8 cellular contexts compared by ENCODE assay signal in the genomic region with DNA sequence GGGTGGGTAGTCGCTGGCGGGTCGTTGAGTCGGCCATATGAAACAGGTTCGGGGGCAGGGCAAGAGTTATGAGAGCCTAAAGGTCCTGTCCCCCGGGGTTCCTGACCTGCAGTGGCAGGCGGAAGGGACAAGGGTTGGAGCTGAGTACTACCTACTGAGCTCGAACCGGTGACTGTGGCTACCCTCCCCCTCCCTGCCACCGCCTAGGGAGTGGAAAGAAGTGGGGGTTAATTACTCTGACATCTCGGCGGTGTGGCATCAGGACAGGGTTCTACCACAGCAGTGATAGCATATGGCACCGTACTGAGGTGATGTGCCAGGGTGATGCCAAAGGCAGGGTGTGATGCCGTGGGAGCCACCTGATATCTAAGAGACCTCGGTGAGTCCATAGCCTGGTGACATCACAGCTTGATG. TPM values are rescaled to one million over a fixed set of nuclear protein-coding genes. Genes with fewer than 3 reads are reported as not detected.
A peak's percentile ranks its signal among the peaks of the same experiment; 100 is the strongest.
DNase-seq lines count a peak whose midpoint lies in the region; ATAC-seq and TF ChIP-seq lines count a peak whose summit lies in the region.

No MANE protein-coding gene starts in this region.

- H3K4me3 ChIP-seq in DOHH2 (ENCODE audit: low read length) (peak overlapping the region; percentile 92), iPS-18a (ENCODE audit: low read length) (peak overlapping the region; percentile 96)

- H3K27me3 ChIP-seq in DOHH2 (ENCODE audit: control insufficient read depth, low read length) = no peaks in the 10 kb centered on the region
- H3K27me3 ChIP-seq in iPS-18a (ENCODE audit: control insufficient read depth, insufficient read depth, low read length) = no peaks in the 10 kb centered on the region

- H3K4me1 ChIP-seq in DOHH2 (ENCODE audit: control insufficient read depth, low read length) = peaks cover 8% of the 10 kb centered on the region; the same call in 1 of the 2 replicates
- peaks cover 5% of the 10 kb centered on the region for H3K4me1 ChIP-seq in iPS-18a (ENCODE audit: control insufficient read depth, low read depth, low read length)

- CTCF ChIA-PET in activated B cell treated with CpG ODN at 0.5 μM for 24 hours (lab: Charles Lee) = no interaction called here

- peak overlapping the region; percentile 60 for H3K4me2 ChIP-seq in DOHH2 (ENCODE audit: low read length)

- H3K4me3 Mint-ChIP-seq in activated B cell treated with CpG ODN at 0.5 μM for 24 hours (no peak overlapping the region), HFFc6 (no peak overlapping the region)
- no peak overlapping the region for H3K4me3 Mint-ChIP-seq in stimulated activated naive CD8-positive, alpha-beta T cell treated with anti-CD3 and anti-CD28 coated beads, Interleukin-15, amount 100 ng/mL, for 72 hours

- H3K9me3 ChIP-seq in DOHH2 (ENCODE audit: control insufficient read depth, insufficient read depth, low read length) = no peaks in the 10 kb centered on the region
- H3K9me3 ChIP-seq in iPS-18a (ENCODE audit: control insufficient read depth, low read depth, low read length) = no peaks in the 10 kb centered on the region

- no peaks in the 10 kb centered on the region for H3K9me2 ChIP-seq in DOHH2 (replicated peaks; ENCODE audit: control insufficient read depth, low read length)

- H3K27ac Mint-ChIP-seq in activated B cell treated with CpG ODN at 0.5 μM for 24 hours (no peak overlapping the region), HFFc6 (no peak overlapping the region)
- H3K27ac Mint-ChIP-seq in stimulated activated naive CD8-positive, alpha-beta T cell treated with anti-CD3 and anti-CD28 coated beads, Interleukin-15, amount 100 ng/mL, for 72 hours = no peak overlapping the region

- H3K9me3 Mint-ChIP-seq in activated B cell treated with CpG ODN at 0.5 μM for 24 hours (no peaks in the 10 kb centered on the region), HFFc6 (no peaks in the 10 kb centered on the region)
- H3K9me3 Mint-ChIP-seq in stimulated activated naive CD8-positive, alpha-beta T cell treated with anti-CD3 and anti-CD28 coated beads, Interleukin-15, amount 100 ng/mL, for 72 hours = no peaks in the 10 kb centered on the region

- POLR2A ChIA-PET in activated B cell treated with CpG ODN at 0.5 μM for 24 hours (lab: Charles Lee) = interaction anchor here (0.8 to 1.6 kb wide), 5 partner anchors 13 to 1480 kb away, joined by 3 to 6 read pairs (median 4); partner anchors contain the start of genes PRPS1 and RADX

- H3K36me3 ChIP-seq in DOHH2 (ENCODE audit: control insufficient read depth, low read length) (peaks cover 17% of the 10 kb centered on the region), iPS-18a (ENCODE audit: control insufficient read depth, low read depth, low read length) (peaks cover 9% of the 10 kb centered on the region)

- H3K4me1 Mint-ChIP-seq in activated B cell treated with CpG ODN at 0.5 μM for 24 hours = peaks cover 6% of the 10 kb centered on the region
- H3K4me1 Mint-ChIP-seq in stimulated activated naive CD8-positive, alpha-beta T cell treated with anti-CD3 and anti-CD28 coated beads, Interleukin-15, amount 100 ng/mL, for 72 hours = peaks cover 10% of the 10 kb centered on the region
- peaks cover 22% of the 10 kb centered on the region for H3K4me1 Mint-ChIP-seq in HFFc6 (ENCODE audit: low read depth)

- no peak overlapping the region for H3K27ac ChIP-seq in DOHH2 (ENCODE audit: low read depth, low read length)
- H3K27ac ChIP-seq in iPS-18a (ENCODE audit: low read length) = no peak overlapping the region

- intact Hi-C loops in activated B cell treated with CpG ODN at 0.5 μM for 24 hours (cut with micrococcal nuclease) = loop anchor here (1.0 to 5.0 kb wide), 7 partner anchors 265 to 1481 kb away; partner anchors contain the start of genes DNAAF6, MID2, MORC4 and NUP62CL
- intact Hi-C loops in posterior vena cava (cut with DNase I) = no loop called here

- H3K27me3 Mint-ChIP-seq in activated B cell treated with CpG ODN at 0.5 μM for 24 hours (no peaks in the 10 kb centered on the region), HFFc6 (ENCODE audit: insufficient read depth) (no peaks in the 10 kb centered on the region)
- H3K27me3 Mint-ChIP-seq in stimulated activated naive CD8-positive, alpha-beta T cell treated with anti-CD3 and anti-CD28 coated beads, Interleukin-15, amount 100 ng/mL, for 72 hours = no peaks in the 10 kb centered on the region

- peaks cover 27% of the 10 kb centered on the region for H3K79me2 ChIP-seq in DOHH2 (ENCODE audit: control insufficient read depth, low read length)

- no peaks in the 10 kb centered on the region for H3F3A ChIP-seq in DOHH2 (ENCODE audit: control insufficient read depth, insufficient read depth)

- DNase-seq in activated B cell treated with CpG ODN at 0.5 μM for 24 hours (no peak), posterior vena cava (ENCODE audit: low spot score) (no peak), HFFc6 (no peak)
- no peak for DNase-seq in stimulated activated naive CD8-positive, alpha-beta T cell treated with anti-CD3 and anti-CD28 coated beads, Interleukin-15, amount 100 ng/mL, for 72 hours

- no peaks in the 10 kb centered on the region for H4K20me1 ChIP-seq in DOHH2 (ENCODE audit: control insufficient read depth, insufficient read depth, low read depth, low read length)

- no peak for TF ChIP-seq CTCF in DOHH2 (IDR thresholded peaks at IDR 0.05; ENCODE audit: low read depth, low read length, poor library complexity, severe bottlenecking)
- TF ChIP-seq CTCF in activated B cell treated with CpG ODN at 0.5 μM for 24 hours (IDR thresholded peaks at IDR 0.05) = no peak
- no peak for TF ChIP-seq CTCF in HFFc6 (IDR thresholded peaks at IDR 0.05)

- peak; percentile 45 for ATAC-seq in GM19397 (IDR thresholded peaks at IDR 0.05; ENCODE audit: unreplicated experiment)
- ATAC-seq in HG03354 (IDR thresholded peaks at IDR 0.05; ENCODE audit: poor library complexity, severe bottlenecking, unreplicated experiment) = peak; percentile 44
- peak; percentile 14 for ATAC-seq in activated B cell treated with CpG ODN at 0.5 μM for 24 hours (ENCODE audit: low read depth)
- peak; percentile 54 for ATAC-seq in stimulated activated naive CD8-positive, alpha-beta T cell treated with anti-CD3 and anti-CD28 coated beads, Interleukin-15, amount 100 ng/mL, for 72 hours

- H3K9ac ChIP-seq in iPS-18a (ENCODE audit: low read length) = no peak overlapping the region

- H3K36me3 Mint-ChIP-seq in activated B cell treated with CpG ODN at 0.5 μM for 24 hours (ENCODE audit: low read depth) (peaks cover 13% of the 10 kb centered on the region), HFFc6 (ENCODE audit: low read depth) (no peaks in the 10 kb centered on the region; the same call in 1 of the 2 replicates)

RNA-seq across cellular contexts. Expression of gene ATG4A, which starts 0.3 kb away (rescaled TPM):
- 8.1 and 9.9 TPM in 2 replicates for total RNA-seq in activated B cell treated with CpG ODN at 0.5 μM for 24 hours
- total RNA-seq in posterior vena cava = 10 to 100 TPM in 1 of 2 donors, 1 to 10 TPM in 1; 7.9 to 12.9 TPM
- total RNA-seq in HFFc6 (2021; fragmentation: NEBNext Ultra II Directional; extraction: Animal tissue kit (Norgen Biotek cat#: 25700)) = 10 to 100 TPM; 11.6 to 15.0 (median 13.4) TPM

RNA-seq across cellular contexts. Expression of gene PSMD10, which starts 0.5 kb away (rescaled TPM):
- total RNA-seq in activated B cell treated with CpG ODN at 0.5 μM for 24 hours (33.4 and 35.4 TPM in 2 replicates), posterior vena cava (10 to 100 TPM; 28.4 to 31.7 TPM)
- total RNA-seq in HFFc6 (2021; fragmentation: NEBNext Ultra II Directional; extraction: Animal tissue kit (Norgen Biotek cat#: 25700)) = 10 to 100 TPM; 66.1 to 73.8 (median 69.2) TPM

RNA-seq across cellular contexts. Expression of gene VSIG1, which starts 47.0 kb away (rescaled TPM):
- total RNA-seq in activated B cell treated with CpG ODN at 0.5 μM for 24 hours (1.3 and 1.9 TPM in 2 replicates), posterior vena cava (under 1 TPM in 1 of 2 donors, not detected in 1; 0.24 TPM)
- total RNA-seq in HFFc6 (2021; fragmentation: NEBNext Ultra II Directional; extraction: Animal tissue kit (Norgen Biotek cat#: 25700)) = not detected
